27 cellular contexts compared by ENCODE assay signal in the genomic region with DNA sequence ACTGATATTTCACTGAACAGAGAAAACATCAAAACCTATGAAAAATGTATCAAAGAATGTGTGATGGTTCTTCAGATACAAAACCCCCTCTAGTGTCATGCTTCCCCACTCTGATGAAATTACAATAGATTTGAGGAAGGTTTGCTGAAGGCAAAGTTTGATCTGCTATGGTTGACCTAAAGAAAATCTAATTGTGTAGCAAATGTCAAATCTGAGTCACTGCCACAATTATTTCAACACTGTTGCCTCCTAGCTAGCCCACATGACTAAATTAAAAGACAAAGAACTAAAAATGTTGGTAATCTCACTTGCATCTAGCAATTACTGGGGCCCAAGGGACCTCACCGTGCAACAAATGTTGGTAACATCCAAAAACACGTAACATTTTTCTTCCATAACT.
"Had no signal": no experiment of that assay in that cellular context is flagged by ENCODE, and none has a peak within 500 bp of the region (broad histone marks: within the 10 kb centered on the region; RNA-seq: fewer than 3 reads in every experiment).

No MANE protein-coding gene starts in this region.

- H3K27ac ChIP-seq: colonic mucosa, dorsolateral prefrontal cortex, neutrophil, ovary, stomach, thyroid gland, upper lobe of right lung had no signal

- H3K4me1 ChIP-seq: colonic mucosa, stomach, thyroid gland, upper lobe of right lung had no signal

- H3K4me3 ChIP-seq: colonic mucosa, dorsolateral prefrontal cortex, ovary, stomach, thyroid gland, upper lobe of right lung had no signal

- DNase-seq: activated CD4-positive, alpha-beta memory T cell treated with anti-CD3 and anti-CD28 coated beads, Interleukin-2, amount 10 ng/mL, durations not matched to agents 7 days and 5 days; activated CD4-positive, alpha-beta T cell treated with anti-CD3 and anti-CD28 coated beads for 1 hour; activated CD4-positive, alpha-beta T cell treated with anti-CD3 and anti-CD28 coated beads, Interleukin-2, amount 10 ng/mL, durations not matched to agents 7 days and 5 days; activated CD8-positive, alpha-beta memory T cell treated with anti-CD3 and anti-CD28 coated beads, Interleukin-2, amount 50 U/mL, for 48 hours; activated gamma-delta T cell treated with Interleukin-2 at 50 U/mL for 16 hours; activated naive CD4-positive, alpha-beta T cell treated with anti-CD3 and anti-CD28 coated beads, Interleukin-2, amount 50 U/mL, for 16 hours; activated naive CD8-positive, alpha-beta T cell treated with anti-CD3 and anti-CD28 coated beads, Interleukin-2, amount 50 U/mL, for 24 hours; activated T-cell treated with anti-CD3 and anti-CD28 coated beads, Interleukin-2, amount 50 U/mL, for 4 hours; colonic mucosa; dorsolateral prefrontal cortex; effector memory CD4-positive, alpha-beta T cell; erythroblast; mammary epithelial cell; naive B cell; nephron progenitor cell; ovary; retina; small intestine; stimulated activated CD4-positive, alpha-beta T cell treated with anti-CD3 and anti-CD28 coated beads, Interleukin-1b, Interleukin-23, amount 100 ng/mL, for 48 hours; stimulated activated naive B cell treated with anti-CD40 and anti-IgM and Interleukin-4, amounts not matched to agents 10 μg/mL and 1 μg/mL and 100 μg/mL, for 72 hours; stomach; T-helper 2 cell; thyroid gland; upper lobe of right lung had no signal

- H3K27me3 ChIP-seq: colonic mucosa, dorsolateral prefrontal cortex, neutrophil, ovary, stomach, thyroid gland, upper lobe of right lung had no signal

- H3K9me3 ChIP-seq: colonic mucosa, neutrophil, ovary, stomach, thyroid gland, upper lobe of right lung had no signal

- H3K36me3 ChIP-seq: colonic mucosa, neutrophil, ovary, stomach, thyroid gland, upper lobe of right lung had no signal

- ATAC-seq: activated naive CD8-positive, alpha-beta T cell treated with anti-CD3 and anti-CD28 coated beads, Interleukin-2, amount 50 U/mL, for 24 hours; activated T-cell treated with anti-CD3 and anti-CD28 coated beads, Interleukin-2, amount 50 U/mL, for 4 hours; activated T-helper 17 cell treated with anti-CD3 and anti-CD28 coated beads, Interleukin-2, amount 50 U/mL, for 72 hours; sciatic nerve; stimulated activated naive B cell treated with anti-CD40 and anti-IgM and Interleukin-4, amounts not matched to agents 10 μg/mL and 1 μg/mL and 100 μg/mL, for 72 hours; upper lobe of right lung had no signal
